In genomic region chr1:80401757-80402156, GRCh38 we compare ENCODE assay signal across 22 cellular contexts.
DNase-seq lines count a peak whose midpoint lies in the region; ATAC-seq, FAIRE-seq and TF ChIP-seq lines count a peak whose summit lies in the region.
"Had no signal": no experiment of that assay in that cellular context is flagged by ENCODE, and none has a peak within 500 bp of the region (broad histone marks: within the 10 kb centered on the region; RNA-seq: fewer than 3 reads in every experiment).

No MANE protein-coding gene starts in this region.

- H3K27ac Mint-ChIP-seq in neural progenitor cell: no peak overlapping the region
- H3K27ac Mint-ChIP-seq: B cell; CD4-positive, CD25-positive, alpha-beta regulatory T cell; CD8-positive, alpha-beta T cell; GM23338; H9 had no signal

- H3K27me3 ChIP-seq in BLaER1 (no peaks in the 10 kb centered on the region), SU-DHL-6 (ENCODE audit: low read length) (no peaks in the 10 kb centered on the region), neural progenitor cell (no peaks in the 10 kb centered on the region), pancreas (no peaks in the 10 kb centered on the region), Peyer's patch (no peaks in the 10 kb centered on the region)

- H3K4me2 ChIP-seq in BLaER1 (peak overlapping the region; percentile 62), SU-DHL-6 (ENCODE audit: low read depth, low read length, poor library complexity, severe bottlenecking) (peak overlapping the region; percentile 15), neural progenitor cell (no peak overlapping the region)
- H3K4me2 ChIP-seq: GM23338 had no signal

- H3K4me3 ChIP-seq in BLaER1 (no peak overlapping the region), HEK293 (ENCODE audit: low read depth, low read length) (no peak overlapping the region), SU-DHL-6 (ENCODE audit: insufficient read depth, low read length, poor library complexity, severe bottlenecking) (no peak overlapping the region), neural progenitor cell (no peak overlapping the region), pancreas (no peak overlapping the region), Peyer's patch (no peak overlapping the region)
- H3K4me3 ChIP-seq: GM12878, GM23338 had no signal

- no peaks in the 10 kb centered on the region for H3K9me3 ChIP-seq in BLaER1
- no peaks in the 10 kb centered on the region for H3K9me3 ChIP-seq in HEK293 (ENCODE audit: control insufficient read depth, insufficient read depth, low read depth, low read length)
- H3K9me3 ChIP-seq in SU-DHL-6 (ENCODE audit: insufficient read depth, low read length): no peaks in the 10 kb centered on the region
- no peaks in the 10 kb centered on the region for H3K9me3 ChIP-seq in neural progenitor cell (ENCODE audit: low read depth)
- no peaks in the 10 kb centered on the region for H3K9me3 ChIP-seq in pancreas
- H3K9me3 ChIP-seq in Peyer's patch: no peaks in the 10 kb centered on the region

- no peaks in the 10 kb centered on the region for H3K9me2 ChIP-seq in SU-DHL-6 (replicated peaks; ENCODE audit: insufficient read depth, low read length)

- CTCF ChIA-PET in HEK293 (lab: Yijun Ruan, JAX): no interaction called here

- DNase-seq in neural progenitor cell (ENCODE audit: low spot score) (no peak), superior temporal gyrus (ENCODE audit: extremely low spot score) (no peak), pancreas (no peak), Peyer's patch (no peak)
- no peak for DNase-seq in activated CD8-positive, alpha-beta memory T cell treated with anti-CD3 and anti-CD28 coated beads for 24 hours
- DNase-seq: C1 segment of cervical spinal cord; Calu3; CD4-positive, CD25-positive, alpha-beta regulatory T cell; CD8-positive, alpha-beta T cell; EL; GDM1; H9 had no signal

- H3F3A ChIP-seq in SU-DHL-6 (ENCODE audit: insufficient read depth) (no peaks in the 10 kb centered on the region), neural progenitor cell (ENCODE audit: low read depth) (no peaks in the 10 kb centered on the region)

- no peaks in the 10 kb centered on the region for H3K4me1 Mint-ChIP-seq in neural progenitor cell
- H3K4me1 Mint-ChIP-seq: CD4-positive, CD25-positive, alpha-beta regulatory T cell; GM23338; H9 had no signal

- no peaks in the 10 kb centered on the region for H3K79me2 ChIP-seq in SU-DHL-6 (ENCODE audit: insufficient read depth, low read length)
- no peaks in the 10 kb centered on the region for H3K79me2 ChIP-seq in neural progenitor cell (ENCODE audit: low read depth)

- 51 to 66% methylated on average over 1 of the region's 1 CpG for WGBS in pancreas, 2 donors

- no peak overlapping the region for H3K4me3 Mint-ChIP-seq in neural progenitor cell
- H3K4me3 Mint-ChIP-seq: B cell; CD4-positive, CD25-positive, alpha-beta regulatory T cell; CD8-positive, alpha-beta T cell; GM23338; H9 had no signal

- H2AFZ ChIP-seq in SU-DHL-6 (ENCODE audit: low read depth, low read length, severe bottlenecking) (peak overlapping the region; percentile 79), neural progenitor cell (replicated peaks) (peak overlapping the region; percentile 34)
- H2AFZ ChIP-seq: GM23338 had no signal

- H3K4me1 ChIP-seq in BLaER1: peaks cover 21% of the 10 kb centered on the region
- peaks cover 10% of the 10 kb centered on the region for H3K4me1 ChIP-seq in HEK293 (ENCODE audit: control insufficient read depth, insufficient read depth, low read length)
- no peaks in the 10 kb centered on the region for H3K4me1 ChIP-seq in neural progenitor cell
- H3K4me1 ChIP-seq in pancreas: no peaks in the 10 kb centered on the region
- H3K4me1 ChIP-seq in Peyer's patch: no peaks in the 10 kb centered on the region

- H3K36me3 ChIP-seq in BLaER1 (no peaks in the 10 kb centered on the region), HEK293 (ENCODE audit: control insufficient read depth in 2 of 2, insufficient read depth in 1 of 2, low read length in 2 of 2) (no peaks in the 10 kb centered on the region), SU-DHL-6 (ENCODE audit: low read length) (no peaks in the 10 kb centered on the region), neural progenitor cell (no peaks in the 10 kb centered on the region), pancreas (no peaks in the 10 kb centered on the region), Peyer's patch (no peaks in the 10 kb centered on the region)

- no peak for ATAC-seq in pancreas
- ATAC-seq: CD8-positive, alpha-beta T cell; GM12878; GM23338; HCT116 had no signal

- peaks cover 5% of the 10 kb centered on the region for H3K36me3 Mint-ChIP-seq in neural progenitor cell
- H3K36me3 Mint-ChIP-seq: CD4-positive, CD25-positive, alpha-beta regulatory T cell; CD8-positive, alpha-beta T cell had no signal

- FAIRE-seq in pancreas (lab: Jason Lieb, UNC): no peak
- FAIRE-seq: A204.1, GM12878, GM19239 had no signal

- TF ChIP-seq POLR2A in Peyer's patch (IDR thresholded peaks at IDR 0.05): no peak

- intact Hi-C loops in pancreas (cut with DNase I): no loop called here

- POLR2A ChIA-PET in HEK293 (lab: Yijun Ruan, JAX): no interaction called here

- no peak overlapping the region for H3K9ac ChIP-seq in BLaER1
- H3K9ac ChIP-seq in SU-DHL-6 (ENCODE audit: low read length): no peak overlapping the region
- no peak overlapping the region for H3K9ac ChIP-seq in neural progenitor cell

- H4K20me1 ChIP-seq in BLaER1 (no peaks in the 10 kb centered on the region), SU-DHL-6 (ENCODE audit: low read depth, low read length) (no peaks in the 10 kb centered on the region), neural progenitor cell (ENCODE audit: low read depth) (no peaks in the 10 kb centered on the region)

- TF ChIP-seq CTCF in HEK293 (tag by site-specific recombination; IDR thresholded peaks at IDR 0.05) (no peak), SU-DHL-6 (IDR thresholded peaks at IDR 0.05; ENCODE audit: insufficient read depth, low read length, poor library complexity, severe bottlenecking) (no peak), neural progenitor cell (IDR thresholded peaks at IDR 0.05) (no peak), pancreas (IDR thresholded peaks at IDR 0.05) (no peak), Peyer's patch (IDR thresholded peaks at IDR 0.05) (no peak)

- no peaks in the 10 kb centered on the region for H3K27me3 Mint-ChIP-seq in neural progenitor cell (ENCODE audit: insufficient read depth, low read depth)
- H3K27me3 Mint-ChIP-seq: B cell; CD4-positive, CD25-positive, alpha-beta regulatory T cell had no signal

- H3K27ac ChIP-seq in BLaER1 (peak overlapping the region; percentile 44; the same call in 1 of the 2 replicates), HEK293 (ENCODE audit: extremely low read depth, low read depth, low read length) (no peak overlapping the region; the same call in 1 of the 2 replicates), SU-DHL-6 (ENCODE audit: low read depth, low read length) (no peak overlapping the region), neural progenitor cell (no peak overlapping the region), pancreas (no peak overlapping the region), Peyer's patch (no peak overlapping the region)
- H3K27ac ChIP-seq: 22Rv1 had no signal

- peaks cover 11% of the 10 kb centered on the region for H3K9me3 Mint-ChIP-seq in neural progenitor cell

TF ChIP-seq in HEK293, 187 proteins besides CTCF, POLR2A, EP300 and RAD21:
- no peak for TF ChIP-seq ZNF645 (tag by site-specific recombination; IDR thresholded peaks at IDR 0.05)
- no peak for TF ChIP-seq ZBTB48 (tag by site-specific recombination; IDR thresholded peaks at IDR 0.05)
- peak; percentile 68; the same call in 1 of the 2 replicates for TF ChIP-seq ZNF362 (tag by site-specific recombination; IDR thresholded peaks at IDR 0.05)
